In the genomic region with DNA sequence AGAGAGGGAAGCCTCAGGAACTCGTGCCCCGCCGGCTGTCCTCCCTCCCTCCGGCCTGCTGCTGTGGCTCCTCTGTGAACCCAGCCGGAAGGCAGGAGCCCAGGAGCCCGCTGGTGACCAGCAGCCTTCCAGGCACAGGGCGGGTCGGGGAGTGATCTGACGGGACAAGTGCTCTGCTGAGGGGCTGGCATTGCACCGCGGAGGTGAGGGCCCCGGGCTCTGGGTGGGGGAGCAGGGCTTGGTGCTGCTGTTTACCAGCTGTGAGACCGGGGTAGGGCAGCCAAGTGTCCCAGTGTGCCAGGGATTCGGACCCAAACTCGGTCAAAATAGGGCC, we compare ENCODE assay signal across 14 cellular contexts. TPM values are rescaled to one million over a fixed set of nuclear protein-coding genes. Genes with fewer than 3 reads are reported as not detected.
DNase-seq lines count a peak whose midpoint lies in the region; ATAC-seq and TF ChIP-seq lines count a peak whose summit lies in the region.
"Had no signal": no experiment of that assay in that cellular context is flagged by ENCODE, and none has a peak within 500 bp of the region (broad histone marks: within the 10 kb centered on the region; RNA-seq: fewer than 3 reads in every experiment).

No MANE protein-coding gene starts in this region.

- no peak for ATAC-seq in HG03280 (IDR thresholded peaks at IDR 0.05; ENCODE audit: unreplicated experiment)

- no peak for TF ChIP-seq POLR2A in transverse colon (IDR thresholded peaks at IDR 0.05)

- H3K4me3 ChIP-seq in mucosa of stomach (ENCODE audit: low read length) (no peak overlapping the region), transverse colon (no peak overlapping the region)
- H3K4me3 ChIP-seq: GM23338, K562, Peyer's patch had no signal

- intact Hi-C loops in transverse colon (cut with DNase I; ENCODE audit: low total_unique reads): no loop called here

- H3K36me3 ChIP-seq in KOPT-K1 (ENCODE audit: insufficient read depth, low read length) (no peaks in the 10 kb centered on the region), mucosa of stomach (ENCODE audit: control insufficient read depth, insufficient read depth, low read length) (no peaks in the 10 kb centered on the region), transverse colon (no peaks in the 10 kb centered on the region)
- H3K36me3 ChIP-seq: Peyer's patch had no signal

- no peak for TF ChIP-seq CTCF in transverse colon (IDR thresholded peaks at IDR 0.05)

- in situ Hi-C loops in transverse colon (cut with MboI; ENCODE audit: low pct_ligation_motif_present in 1 of 4, low pct_unique_long_range_greater_than_20kb in 1 of 4, low sequenced_read_pairs in 3 of 4): no loop called here

- TF ChIP-seq EP300 in transverse colon (IDR thresholded peaks at IDR 0.05; ENCODE audit: low read depth): no peak

- WGBS in transverse colon (ENCODE audit: low coverage in 1 of 2), 2 donors: 82% methylated on average over 13 of the region's 15 CpGs; no CpG with 5 or more reads in 1 of the 2 donors

- peaks cover 2% of the 10 kb centered on the region for H3K27me3 ChIP-seq in mucosa of stomach (ENCODE audit: control insufficient read depth, insufficient read depth, low read length)
- H3K27me3 ChIP-seq in transverse colon: no peaks in the 10 kb centered on the region
- H3K27me3 ChIP-seq: Peyer's patch had no signal

- H3K27ac ChIP-seq in KOPT-K1 (ENCODE audit: low read depth, low read length, poor library complexity, severe bottlenecking) (peak overlapping the region; percentile 48), caudate nucleus (ENCODE audit: low read depth, low read length) (peak overlapping the region; percentile 73), transverse colon (no peak overlapping the region)
- H3K27ac ChIP-seq: Peyer's patch had no signal

- H3K4me1 ChIP-seq in mucosa of stomach (ENCODE audit: control insufficient read depth, insufficient read depth, low read length): peaks cover 32% of the 10 kb centered on the region
- H3K4me1 ChIP-seq in transverse colon: peaks cover 6 to 38% (median 21%) of the 10 kb centered on the region in 4 donors
- H3K4me1 ChIP-seq: Peyer's patch had no signal

- peak overlapping the region; percentile 25 for H3K9ac ChIP-seq in mucosa of stomach (ENCODE audit: low read length)

- DNase-seq in caudate nucleus (lab: John Stamatoyannopoulos, UW) (peak in 1 of 61 donors; percentile 39), transverse colon (peak; percentile 21), NAMALWA (ENCODE audit: low spot score) (no peak), amniotic stem cell (lab: John Stamatoyannopoulos, UW) (no peak)
- DNase-seq in activated effector memory CD4-positive, alpha-beta T cell treated with Interleukin-2 at 50 U/mL for 16 hours: no peak
- DNase-seq: DMS 273 treated with DMSO at 0.1 percent for 48 hours, NCI-H446, Peyer's patch had no signal

- no peaks in the 10 kb centered on the region for H3K9me3 ChIP-seq in KOPT-K1 (ENCODE audit: insufficient read depth, low read length, poor library complexity, severe bottlenecking)
- no peaks in the 10 kb centered on the region for H3K9me3 ChIP-seq in mucosa of stomach (ENCODE audit: control insufficient read depth, low read length)
- H3K9me3 ChIP-seq in transverse colon: no peaks in the 10 kb centered on the region
- H3K9me3 ChIP-seq: Peyer's patch had no signal

RNA-seq across cellular contexts. Expression of gene FLRT1, which starts 53.3 kb away (rescaled TPM):
- total RNA-seq in transverse colon: 1 to 10 TPM in 2 of 4 donors, under 1 TPM in 2; 0.32 to 1.4 (median 0.90) TPM
- total RNA-seq: Daoy, K562 had no signal

Comparison
In these comparisons a context has a peak if more than half of its experiments do, and no peak if none do; other contexts are left out.
1. H3K27ac ChIP-seq: peak in KOPT-K1 (single experiment) and caudate nucleus (single experiment); none in transverse colon (0 of 4).